Comparison of ENCODE assay signal across 9 cellular contexts in genomic region chr4:185730387-185730786, GRCh38.
DNase-seq lines count a peak whose midpoint lies in the region; ATAC-seq and TF ChIP-seq lines count a peak whose summit lies in the region.
"Had no signal": no experiment of that assay in that cellular context is flagged by ENCODE, and none has a peak within 500 bp of the region (broad histone marks: within the 10 kb centered on the region; RNA-seq: fewer than 3 reads in every experiment).

No MANE protein-coding gene starts in this region.

- H3K4me3 Mint-ChIP-seq in Calu3 (ENCODE audit: low read depth, unreplicated experiment): no peak overlapping the region
- H3K4me3 Mint-ChIP-seq: memory B cell had no signal

- 44 to 72% (median 66%) methylated on average over 3 to 4 of the region's 4 CpGs for WGBS in stomach, 5 donors

- H3K27ac Mint-ChIP-seq in Calu3 (ENCODE audit: unreplicated experiment): no peak overlapping the region
- H3K27ac Mint-ChIP-seq: memory B cell had no signal

- no peaks in the 10 kb centered on the region for H3K27me3 ChIP-seq in HL-60 (ENCODE audit: insufficient read depth, poor library complexity, severe bottlenecking)
- no peaks in the 10 kb centered on the region for H3K27me3 ChIP-seq in stomach

- no peak overlapping the region for H3K4me3 ChIP-seq in HL-60 (replicated peaks; ENCODE audit: insufficient read depth, low read length)
- no peak overlapping the region for H3K4me3 ChIP-seq in stomach

- H3K27me3 Mint-ChIP-seq in Calu3 (ENCODE audit: unreplicated experiment): no peaks in the 10 kb centered on the region

- H3K36me3 ChIP-seq in stomach: peaks cover 0 to 10% (median 4%) of the 10 kb centered on the region in 4 donors

- H3K36me3 Mint-ChIP-seq in Calu3 (ENCODE audit: insufficient read depth, unreplicated experiment): no peaks in the 10 kb centered on the region

- BruUV-seq in Calu3 (replicated peaks; lab: Mats Ljungman, UMichigan): no TSS peak

- peaks cover 17% of the 10 kb centered on the region for H3K4me1 Mint-ChIP-seq in Calu3 (ENCODE audit: low read depth, unreplicated experiment)

- TF ChIP-seq EP300 in stomach (IDR thresholded peaks at IDR 0.05): no peak

- H3K9me3 Mint-ChIP-seq in Calu3 (ENCODE audit: low read depth, unreplicated experiment): no peaks in the 10 kb centered on the region
- H3K9me3 Mint-ChIP-seq: memory B cell had no signal

- no peaks in the 10 kb centered on the region for H3K9me3 ChIP-seq in stomach

- peaks cover 8 to 81% (median 48%) of the 10 kb centered on the region in 4 donors for H3K4me1 ChIP-seq in stomach

- TF ChIP-seq CTCF in HL-60 (IDR thresholded peaks at IDR 0.05; ENCODE audit: insufficient read depth, low read length) (no peak), stomach (IDR thresholded peaks at IDR 0.05) (no peak), Calu3 (IDR thresholded peaks at IDR 0.05; ENCODE audit: unreplicated experiment) (no peak)

- intact Hi-C loops in Right ventricle myocardium superior (cut with DNase I) (no loop called here), cardiac septum (cut with DNase I) (no loop called here), stomach (cut with DNase I; ENCODE audit: low total_unique reads) (no loop called here), Calu3 (cut with micrococcal nuclease; ENCODE audit: unreplicated experiment) (no loop called here)

- H3K27ac ChIP-seq in HL-60 (replicated peaks): no peak overlapping the region
- peak overlapping the region in 4 of 5 donors; percentile 56 to 84 (median 66) for H3K27ac ChIP-seq in stomach

- peak; percentile 55 for DNase-seq in Right ventricle myocardium superior
- DNase-seq in cardiac septum (ENCODE audit: low spot score): no peak
- DNase-seq in HL-60 (ENCODE audit: low read depth in 1 of 2, low spot score in 1 of 2): peak; percentile 2 to 61
- peak; percentile 65 for DNase-seq in dermis blood vessel endothelial cell
- DNase-seq in stomach: no peak
- DNase-seq in islet precursor cell: no peak
- DNase-seq in Calu3: no peak

- no peak for TF ChIP-seq POLR2A in stomach (IDR thresholded peaks at IDR 0.05)

- peak; percentile 63 for ATAC-seq in Right ventricle myocardium superior (ENCODE audit: poor library complexity)
- no peak for ATAC-seq in GM18520 (IDR thresholded peaks at IDR 0.05; ENCODE audit: unreplicated experiment)

- CTCF ChIA-PET in Calu3 (lab: Charles Lee): interaction anchor here (0.9 kb wide), 1 partner anchor 11 kb away, joined by 3 read pairs; no protein-coding TSS in a partner anchor

Comparison
In these comparisons a context has a peak if more than half of its experiments do, and no peak if none do; other contexts are left out.
1. DNase-seq: peak in Right ventricle myocardium superior (single experiment), HL-60 (2 of 2) and dermis blood vessel endothelial cell (single experiment); none in cardiac septum (single experiment), stomach (single experiment), islet precursor cell (single experiment) and Calu3 (single experiment).